In the genomic region with DNA sequence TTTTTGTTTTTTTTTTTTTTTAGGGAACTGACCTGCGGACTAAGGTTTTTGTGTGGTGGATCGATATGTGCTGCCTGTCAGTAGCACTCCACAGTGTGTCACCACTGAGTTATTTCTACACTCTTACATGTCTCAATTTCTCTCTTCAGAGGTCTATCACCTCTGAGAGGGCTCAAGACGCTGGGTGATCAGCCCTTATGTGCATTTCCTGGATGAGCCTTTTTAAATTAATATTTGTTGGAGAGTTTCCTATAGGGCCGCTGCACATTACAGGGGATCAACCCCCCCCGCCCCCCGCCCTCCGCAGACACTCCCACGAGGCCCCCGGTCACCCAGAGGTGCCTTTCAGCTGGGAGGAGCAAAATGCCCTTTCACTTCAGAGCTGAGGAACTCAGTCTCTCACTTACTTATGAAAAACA, we compare ENCODE assay signal across 10 cellular contexts. TPM values are rescaled to one million over a fixed set of nuclear protein-coding genes. Genes with fewer than 3 reads are reported as not detected.
DNase-seq lines count a peak whose midpoint lies in the region; ATAC-seq and TF ChIP-seq lines count a peak whose summit lies in the region.
"Had no signal": no experiment of that assay in that cellular context is flagged by ENCODE, and none has a peak within 500 bp of the region (broad histone marks: within the 10 kb centered on the region; RNA-seq: fewer than 3 reads in every experiment).

No MANE protein-coding gene starts in this region.

- H3K9me3 ChIP-seq in right lobe of liver, result no peaks in the 10 kb centered on the region
- no peaks in the 10 kb centered on the region for H3K9me3 ChIP-seq in breast epithelium
- H3K9me3 ChIP-seq: neutrophil had no signal

- H3K36me3 ChIP-seq in right lobe of liver (no peaks in the 10 kb centered on the region), breast epithelium (no peaks in the 10 kb centered on the region)
- H3K36me3 ChIP-seq: neutrophil had no signal

- ATAC-seq in HG02623 (IDR thresholded peaks at IDR 0.05; ENCODE audit: unreplicated experiment) (peak; percentile 69), right lobe of liver (peak; percentile 84 to 90 (median 88))

- WGBS in right lobe of liver (ENCODE audit: insufficient coverage, low coverage, low lambda C conversion rate, missing lambda C conversion rate), result 21% methylated on average over 9 of the region's 9 CpGs

- intact Hi-C loops in right lobe of liver (cut with DNase I) (loop anchor here (10.0 kb wide), 2 partner anchors 179 to 199 kb away; no protein-coding TSS in a partner anchor), breast epithelium (cut with DNase I; ENCODE audit: low total_unique reads) (no loop called here)

- H3K27me3 ChIP-seq in right lobe of liver, result no peaks in the 10 kb centered on the region
- no peaks in the 10 kb centered on the region for H3K27me3 ChIP-seq in breast epithelium
- H3K27me3 ChIP-seq: neutrophil had no signal

- peak overlapping the region; percentile 27 to 43 (median 36) for H3K4me3 ChIP-seq in right lobe of liver
- no peak overlapping the region for H3K4me3 ChIP-seq in breast epithelium

- H3K27ac ChIP-seq in right lobe of liver (peak overlapping the region; percentile 8 to 72 (median 38)), breast epithelium (no peak overlapping the region)
- H3K27ac ChIP-seq: neutrophil had no signal

- TF ChIP-seq POLR2A in right lobe of liver (IDR thresholded peaks at IDR 0.05), result no peak
- TF ChIP-seq POLR2A in breast epithelium (IDR thresholded peaks at IDR 0.05), result no peak

- H3K4me1 ChIP-seq in right lobe of liver, result peaks cover 0 to 24% (median 8%) of the 10 kb centered on the region in 4 donors
- H3K4me1 ChIP-seq in breast epithelium, result peaks cover 0 to 3% of the 10 kb centered on the region in 2 donors

- peak; percentile 47; the same call in 2 of the 3 replicates for TF ChIP-seq CTCF in GM12872 (IDR thresholded peaks at IDR 0.05; ENCODE audit: insufficient read depth, low read depth, low read length)
- peak in 3 of 4 donors; percentile 29 to 46 (median 43) for TF ChIP-seq CTCF in right lobe of liver (IDR thresholded peaks at IDR 0.05)
- no peak for TF ChIP-seq CTCF in breast epithelium (IDR thresholded peaks at IDR 0.05)

- DNase-seq in SKM-1 treated with dmso at 0.1 percent for 144 hours (lab: John Stamatoyannopoulos, UW; ENCODE audit: unreplicated experiment) (peak; percentile 82), right lobe of liver (no peak), AG08395 (ENCODE audit: low spot score) (no peak), breast epithelium (ENCODE audit: low spot score in 2 of 2) (no peak), superior temporal gyrus (ENCODE audit: extremely low spot score) (no peak), H4 (ENCODE audit: low spot score) (no peak)
- DNase-seq: activated CD4-positive, alpha-beta T cell treated with anti-CD3 and anti-CD28 coated beads for 48 hours had no signal

RNA-seq across cellular contexts. Expression of a gene that starts 34.5 kb away (rescaled TPM):
- total RNA-seq in right lobe of liver, result 1 to 10 TPM; 4.2 to 5.4 (median 5.0) TPM
- total RNA-seq in breast epithelium, result 10 to 100 TPM in 2 of 3 donors, 1 to 10 TPM in 1; 5.8 to 12.8 (median 12.7) TPM
- total RNA-seq in H4 (2014; rRNA removed; shearing (Covaris generic)), result 4.5 and 6.0 TPM in 2 replicates

Comparison
In these comparisons a context has a peak if more than half of its experiments do, and no peak if none do; other contexts are left out.
1. CTCF ChIP-seq: peak in GM12872 (single experiment) and right lobe of liver (3 of 4); none in breast epithelium (0 of 3).
2. H3K27ac ChIP-seq: peak in right lobe of liver (3 of 3); none in breast epithelium (0 of 2).
3. H3K4me3 ChIP-seq: peak in right lobe of liver (3 of 3); none in breast epithelium (0 of 3).